In the genomic region with DNA sequence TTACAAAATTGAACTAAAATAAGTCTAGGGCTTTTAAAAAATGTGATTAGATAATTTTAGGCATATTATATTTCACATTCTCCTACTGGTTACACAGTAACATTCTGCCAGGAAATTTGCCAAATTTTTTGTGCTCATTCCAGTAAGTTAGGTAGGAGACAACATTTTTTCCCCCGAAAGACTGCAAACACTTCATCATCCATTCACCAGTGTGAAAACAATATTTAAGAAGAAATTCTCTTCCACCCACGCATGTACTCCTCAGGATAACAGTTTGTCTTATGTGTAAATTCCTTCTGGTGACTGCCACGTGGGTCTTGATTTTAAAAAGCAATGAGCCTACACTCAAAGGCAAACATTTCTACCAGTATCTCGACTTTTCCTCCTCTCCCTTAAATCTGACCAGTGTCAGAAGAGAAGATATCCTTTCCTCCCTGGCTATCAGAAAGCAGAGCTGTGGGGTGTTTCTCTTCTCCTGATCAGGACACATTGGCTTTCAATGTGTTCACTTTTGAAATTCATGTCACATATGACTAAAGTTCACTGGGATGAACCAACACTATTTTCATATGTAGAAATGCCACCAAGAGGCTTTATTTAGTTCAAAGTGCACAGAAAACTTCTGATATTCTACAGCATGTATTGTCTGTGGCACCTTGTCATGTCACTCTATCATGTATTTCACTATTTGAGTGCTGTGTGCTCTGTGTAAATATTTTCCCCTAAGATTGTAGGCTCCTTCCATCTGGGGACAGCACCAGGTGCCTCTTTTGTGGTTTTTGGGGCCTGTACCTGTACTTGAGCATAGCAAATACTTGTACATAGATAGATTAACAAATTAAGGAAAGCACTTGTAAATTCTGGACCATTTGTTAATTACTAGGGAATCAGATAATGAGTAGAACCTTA, we compare ENCODE assay signal across 1 cellular context.
A peak's percentile ranks its signal among the peaks of the same experiment; 100 is the strongest.
TF ChIP-seq lines count a peak whose summit lies in the region.

No MANE protein-coding gene starts in this region.

TF ChIP-seq in HepG2, 621 proteins besides CTCF, POLR2A, EP300 and RAD21:
- TF ChIP-seq, protein P1, sequence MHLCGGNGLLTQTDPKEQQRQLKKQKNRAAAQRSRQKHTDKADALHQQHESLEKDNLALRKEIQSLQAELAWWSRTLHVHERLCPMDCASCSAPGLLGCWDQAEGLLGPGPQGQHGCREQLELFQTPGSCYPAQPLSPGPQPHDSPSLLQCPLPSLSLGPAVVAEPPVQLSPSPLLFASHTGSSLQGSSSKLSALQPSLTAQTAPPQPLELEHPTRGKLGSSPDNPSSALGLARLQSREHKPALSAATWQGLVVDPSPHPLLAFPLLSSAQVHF (CRISPR knock-in tag; IDR thresholded peaks at IDR 0.05): no peak
- no peak for TF ChIP-seq ZNF33B (CRISPR knock-in tag; IDR thresholded peaks at IDR 0.05)
- peak; percentile 44; the same call in 1 of the 2 replicates for TF ChIP-seq CEBPB (IDR thresholded peaks at IDR 0.05; ENCODE audit: borderline replicate concordance, low read depth, low read length)
- no peak for TF ChIP-seq ZNF605 (CRISPR knock-in tag; IDR thresholded peaks at IDR 0.05)
- TF ChIP-seq, protein P2, sequence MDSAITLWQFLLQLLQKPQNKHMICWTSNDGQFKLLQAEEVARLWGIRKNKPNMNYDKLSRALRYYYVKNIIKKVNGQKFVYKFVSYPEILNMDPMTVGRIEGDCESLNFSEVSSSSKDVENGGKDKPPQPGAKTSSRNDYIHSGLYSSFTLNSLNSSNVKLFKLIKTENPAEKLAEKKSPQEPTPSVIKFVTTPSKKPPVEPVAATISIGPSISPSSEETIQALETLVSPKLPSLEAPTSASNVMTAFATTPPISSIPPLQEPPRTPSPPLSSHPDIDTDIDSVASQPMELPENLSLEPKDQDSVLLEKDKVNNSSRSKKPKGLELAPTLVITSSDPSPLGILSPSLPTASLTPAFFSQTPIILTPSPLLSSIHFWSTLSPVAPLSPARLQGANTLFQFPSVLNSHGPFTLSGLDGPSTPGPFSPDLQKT (CRISPR knock-in tag; IDR thresholded peaks at IDR 0.05; ENCODE audit: borderline replicate concordance): no peak
- no peak for TF ChIP-seq ZC3H4 (CRISPR knock-in tag; IDR thresholded peaks at IDR 0.05; ENCODE audit: borderline replicate concordance)
